In the genomic region with DNA sequence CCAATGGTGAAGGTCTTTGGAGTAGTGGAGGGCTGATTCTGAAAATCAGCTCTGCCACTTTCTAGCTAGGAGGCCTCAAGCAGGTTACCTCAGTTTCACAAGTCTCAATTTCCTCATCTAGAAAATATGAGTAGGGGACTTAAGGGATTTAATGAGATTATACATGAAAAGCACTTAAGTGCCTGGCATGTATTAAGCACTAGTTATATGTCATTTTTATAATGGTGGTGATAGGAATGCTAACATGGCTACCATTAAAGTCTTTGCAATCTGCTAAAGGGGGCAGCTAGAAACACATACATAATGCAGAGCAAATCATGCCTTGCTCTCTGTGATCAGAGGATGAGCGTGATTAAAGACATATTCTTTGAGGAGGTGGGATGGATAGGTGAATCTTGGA, we compare ENCODE assay signal across 34 cellular contexts.
"Had no signal": no experiment of that assay in that cellular context is flagged by ENCODE, and none has a peak within 500 bp of the region (broad histone marks: within the 10 kb centered on the region; RNA-seq: fewer than 3 reads in every experiment).

No MANE protein-coding gene starts in this region.

- H3K9ac ChIP-seq: KMS-11 had no signal

- H3K27ac ChIP-seq: KMS-11 had no signal

- H3K4me3 ChIP-seq: MG63 had no signal

- H3K36me3 ChIP-seq: MG63 had no signal

- H3K27me3 ChIP-seq: MG63 had no signal

- H3K9me3 ChIP-seq: MG63 had no signal

- H3K4me2 ChIP-seq: KMS-11 had no signal

- DNase-seq: Karpas-422, Kasumi-1, KG1, MG63, MM.1S, NCI-H1048, NCI-H1092, NCI-H1092 treated with DMSO at 0.1 percent for 48 hours, NCI-H1105, NCI-H1105 treated with DMSO at 0.1 percent for 48 hours, NCI-H1417, NCI-H1417 treated with DMSO at 0.1 percent for 48 hours, NCI-H1436, NCI-H1436 treated with DMSO at 0.1 percent for 48 hours, NCI-H146, NCI-H1694, NCI-H1694 treated with DMSO at 0.1 percent for 48 hours, NCI-H187, NCI-H187 treated with DMSO at 0.1 percent for 48 hours, NCI-H1930, NCI-H2029, NCI-H2029 treated with DMSO at 0.1 percent for 48 hours, NCI-H2081, NCI-H2081 treated with DMSO at 0.1 percent for 48 hours, NCI-H2107, NCI-H2171, NCI-H2171 treated with DMSO at 0.1 percent for 48 hours, NCI-H2227 treated with DMSO at 0.1 percent for 48 hours, NCI-H226, NCI-H345, NCI-H446, NCI-H446 treated with DMSO at 0.1 percent for 48 hours, NCI-H510A had no signal
